Comparison of ENCODE assay signal across 19 cellular contexts in genomic region chr3:152729906-152730305, GRCh38.
DNase-seq lines count a peak whose midpoint lies in the region; ATAC-seq, FAIRE-seq and TF ChIP-seq lines count a peak whose summit lies in the region.
"Had no signal": no experiment of that assay in that cellular context is flagged by ENCODE, and none has a peak within 500 bp of the region (broad histone marks: within the 10 kb centered on the region; RNA-seq: fewer than 3 reads in every experiment).

No MANE protein-coding gene starts in this region.

- DNase-seq in GM10266 (ENCODE audit: extremely low spot score) (peak; percentile 19), GM19239 (ENCODE audit: insufficient read length, low spot score) (no peak), DMS53 treated with DMSO at 0.1 percent for 48 hours (lab: John Stamatoyannopoulos, UW; ENCODE audit: unreplicated experiment) (no peak), activated gamma-delta T cell (lab: John Stamatoyannopoulos, UW) (no peak)
- DNase-seq: ACHN; activated CD4-positive, alpha-beta T cell treated with anti-CD3 and anti-CD28 coated beads for 48 hours; activated CD8-positive, alpha-beta memory T cell treated with anti-CD3 and anti-CD28 coated beads, Interleukin-2, amount 50 U/mL, for 48 hours; activated naive CD4-positive, alpha-beta T cell; amygdala; foreskin keratinocyte; GM23248; NCI-H1417; NCI-H2107; NCI-H510A treated with DMSO at 0.1 percent for 48 hours; substantia nigra had no signal

- ATAC-seq in GM19023 (IDR thresholded peaks at IDR 0.05; ENCODE audit: unreplicated experiment) (peak; percentile 78), HG02623 (IDR thresholded peaks at IDR 0.05; ENCODE audit: unreplicated experiment) (peak; percentile 86), HG03432 (IDR thresholded peaks at IDR 0.05; ENCODE audit: unreplicated experiment) (peak; percentile 80), GM21825 (IDR thresholded peaks at IDR 0.05; ENCODE audit: unreplicated experiment) (no peak)
- ATAC-seq: foreskin keratinocyte had no signal

- no peak for FAIRE-seq in GM19239 (lab: Jason Lieb, UNC)

- TF ChIP-seq CTCF in GM10266 (IDR thresholded peaks at IDR 0.05; ENCODE audit: control insufficient read depth, insufficient read depth, low read depth, missing control alignments), result no peak
